Comparison of ENCODE assay signal across 11 cellular contexts in the genomic region with DNA sequence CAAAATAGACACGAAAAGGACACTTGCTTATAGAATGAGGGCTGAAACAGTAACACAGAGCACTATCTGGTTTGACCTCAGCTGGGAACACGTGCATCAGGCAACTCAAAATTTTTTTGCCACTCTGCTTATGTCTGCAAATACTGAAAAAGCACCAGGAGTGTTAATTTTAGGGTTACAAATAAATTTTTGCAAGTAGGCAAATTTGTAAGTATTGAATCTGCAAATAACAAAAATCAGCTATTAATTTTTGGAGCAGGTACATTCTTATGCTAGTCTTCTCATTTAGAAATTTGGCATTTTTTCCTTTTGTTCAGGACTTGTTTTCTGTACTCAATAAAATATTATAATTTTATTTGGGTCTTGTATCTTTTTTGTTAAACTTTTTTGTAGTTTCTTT. TPM values are rescaled to one million over a fixed set of nuclear protein-coding genes. Genes with fewer than 3 reads are reported as not detected.
"Had no signal": no experiment of that assay in that cellular context is flagged by ENCODE, and none has a peak within 500 bp of the region (broad histone marks: within the 10 kb centered on the region; RNA-seq: fewer than 3 reads in every experiment).

No MANE protein-coding gene starts in this region.

- H3K36me3 Mint-ChIP-seq: IgD-negative memory B cell had no signal

- H3K4me1 ChIP-seq: HAP-1 had no signal

- ATAC-seq: HCT116 had no signal

- H3K4me3 Mint-ChIP-seq: HFFc6, IgD-negative memory B cell had no signal

- H3K9me3 ChIP-seq: HAP-1 had no signal

- H3K27ac Mint-ChIP-seq: HFFc6, IgD-negative memory B cell had no signal

- DNase-seq: GM23248, GOT3, H7, HFFc6, KG1 had no signal

- H3K9me3 Mint-ChIP-seq: HFFc6, IgD-negative memory B cell had no signal

- H3K27ac ChIP-seq: GM23248, HL-60 had no signal

- H3K4me3 ChIP-seq: GM23248, HAP-1 had no signal

- H3K36me3 ChIP-seq: HAP-1 had no signal

- H3K9ac ChIP-seq: GM23248 had no signal

- H2AFZ ChIP-seq: GM23248 had no signal

RNA-seq across cellular contexts. Expression of a gene that starts 29.7 kb away (rescaled TPM):
- total RNA-seq: GM23248, H4, H7, HFFc6, HT1080 had no signal
- polyA plus RNA-seq: GM23248, IgD-negative memory B cell had no signal

RNA-seq across cellular contexts. Expression of a gene that starts 46.2 kb away (rescaled TPM):
- total RNA-seq: GM23248, H4, H7, HFFc6, HT1080 had no signal
- polyA plus RNA-seq: GM23248, IgD-negative memory B cell had no signal
